In the genomic region with DNA sequence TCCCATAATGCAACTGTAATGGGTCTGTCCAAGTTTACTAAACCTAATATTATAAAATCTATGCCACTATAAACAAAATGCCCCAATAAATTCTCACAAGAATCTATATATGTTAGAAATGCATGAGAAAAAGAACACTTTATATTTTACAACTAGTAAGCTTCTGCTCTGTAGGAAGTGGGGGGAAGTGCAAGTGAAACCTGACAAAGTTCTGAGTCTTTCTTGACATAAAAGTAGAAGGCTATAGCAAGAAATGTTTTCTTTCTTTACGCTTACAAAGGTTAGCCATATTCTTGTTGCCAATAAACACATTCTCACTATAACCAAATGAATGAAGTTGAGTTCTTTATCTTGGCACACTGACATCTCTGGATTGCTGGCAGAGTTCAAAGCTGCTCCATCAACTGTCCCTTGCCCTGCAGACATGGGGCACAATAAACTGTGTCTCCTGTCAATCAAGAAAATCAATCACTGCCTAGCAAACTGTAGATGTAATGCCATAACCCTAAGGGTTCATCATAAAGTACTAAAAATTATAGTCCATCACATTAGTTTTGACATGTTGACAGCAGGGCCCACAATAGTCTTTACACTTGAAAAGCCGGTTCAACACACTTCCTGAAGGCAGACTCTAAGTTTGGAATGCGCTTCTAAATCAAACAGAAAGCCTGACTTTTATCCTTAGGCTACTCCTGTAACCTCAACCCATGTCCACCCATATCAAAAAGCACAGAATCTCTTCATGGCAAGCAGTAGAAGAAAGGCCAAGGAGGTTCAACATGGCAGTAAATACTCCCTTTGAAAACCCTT, we compare ENCODE assay signal across 17 cellular contexts. TPM values are rescaled to one million over a fixed set of nuclear protein-coding genes. Genes with fewer than 3 reads are reported as not detected.
DNase-seq lines count a peak whose midpoint lies in the region; ATAC-seq and TF ChIP-seq lines count a peak whose summit lies in the region.
"Had no signal": no experiment of that assay in that cellular context is flagged by ENCODE, and none has a peak within 500 bp of the region (broad histone marks: within the 10 kb centered on the region; RNA-seq: fewer than 3 reads in every experiment).

No MANE protein-coding gene starts in this region.

- H3K27ac ChIP-seq in gastroesophageal sphincter: no peak overlapping the region
- H3K27ac ChIP-seq: RWPE1, SK-N-MC had no signal

- TF ChIP-seq CTCF in type B pancreatic cell (conservative IDR thresholded peaks at IDR 0.05) (no peak), gastroesophageal sphincter (IDR thresholded peaks at IDR 0.05) (no peak)

- DNase-seq in activated T-cell treated with anti-CD3 and anti-CD28 coated beads, Interleukin-2, amount 50 U/mL, for 72 hours: no peak
- no peak for DNase-seq in activated T-cell treated with anti-CD3 and anti-CD28 coated beads, Interleukin-2, amount 50 U/mL, for 1 hour
- DNase-seq in left lobe of liver (ENCODE audit: low spot score) (peak; percentile 52), type B pancreatic cell (ENCODE audit: extremely low spot score, unreplicated experiment) (no peak), superior temporal gyrus (ENCODE audit: extremely low spot score) (no peak)
- DNase-seq: C1 segment of cervical spinal cord, GDM1, KBM-7, NCI-H1694, NCI-H345, NCI-H526 treated with DMSO at 0.1 percent for 48 hours had no signal

- peak overlapping the region in 1 of 2 donors; percentile 3 for H3K4me3 Mint-ChIP-seq in activated T-cell treated with anti-CD3 and anti-CD28 coated beads, Interleukin-2, amount 50 U/mL, for 72 hours
- peak overlapping the region; percentile 16 for H3K4me3 Mint-ChIP-seq in type B pancreatic cell
- H3K4me3 Mint-ChIP-seq: GM23338 had no signal

- WGBS in gastroesophageal sphincter (ENCODE audit: low coverage in 1 of 2), 2 donors: 81 to 84% methylated on average over 3 of the region's 3 CpGs

- TF ChIP-seq EP300 in gastroesophageal sphincter (IDR thresholded peaks at IDR 0.05): no peak

- TF ChIP-seq POLR2A in gastroesophageal sphincter (IDR thresholded peaks at IDR 0.05): no peak

- no peaks in the 10 kb centered on the region for H3K9me3 ChIP-seq in gastroesophageal sphincter

- no peaks in the 10 kb centered on the region for H3K27me3 Mint-ChIP-seq in activated T-cell treated with anti-CD3 and anti-CD28 coated beads, Interleukin-2, amount 50 U/mL, for 72 hours (ENCODE audit: low read depth)
- H3K27me3 Mint-ChIP-seq in type B pancreatic cell: peaks cover 27% of the 10 kb centered on the region

- H3K27me3 ChIP-seq in gastroesophageal sphincter: no peaks in the 10 kb centered on the region

- H3K27ac Mint-ChIP-seq in activated T-cell treated with anti-CD3 and anti-CD28 coated beads, Interleukin-2, amount 50 U/mL, for 72 hours: peak overlapping the region; percentile 66
- H3K27ac Mint-ChIP-seq in type B pancreatic cell: peak overlapping the region; percentile 33
- H3K27ac Mint-ChIP-seq: GM23338 had no signal

- no peak overlapping the region for H3K4me3 ChIP-seq in gastroesophageal sphincter
- H3K4me3 ChIP-seq: GM23338, SK-N-MC had no signal

- no peaks in the 10 kb centered on the region for H3K36me3 ChIP-seq in gastroesophageal sphincter

- peaks cover 2 to 3% of the 10 kb centered on the region in 2 donors for H3K9me3 Mint-ChIP-seq in activated T-cell treated with anti-CD3 and anti-CD28 coated beads, Interleukin-2, amount 50 U/mL, for 72 hours
- H3K9me3 Mint-ChIP-seq in type B pancreatic cell: peaks cover 16% of the 10 kb centered on the region

- ATAC-seq in activated T-cell treated with anti-CD3 and anti-CD28 coated beads, Interleukin-2, amount 50 U/mL, for 72 hours (replicated peaks in 1 of 2): peak in 1 of 2 donors; percentile 42
- ATAC-seq in HG03354 (IDR thresholded peaks at IDR 0.05; ENCODE audit: poor library complexity, severe bottlenecking, unreplicated experiment) (peak; percentile 53), left lobe of liver (peak; percentile 89), HG02588 (IDR thresholded peaks at IDR 0.05; ENCODE audit: unreplicated experiment) (no peak), gastroesophageal sphincter (no peak)
- ATAC-seq: GM23338 had no signal

- H3K4me1 Mint-ChIP-seq in activated T-cell treated with anti-CD3 and anti-CD28 coated beads, Interleukin-2, amount 50 U/mL, for 72 hours (ENCODE audit: low read depth): peaks cover 21% of the 10 kb centered on the region
- peaks cover 19% of the 10 kb centered on the region for H3K4me1 Mint-ChIP-seq in type B pancreatic cell (ENCODE audit: unreplicated experiment)

- H3K36me3 Mint-ChIP-seq in activated T-cell treated with anti-CD3 and anti-CD28 coated beads, Interleukin-2, amount 50 U/mL, for 72 hours (ENCODE audit: insufficient read depth in 2 of 2): peaks cover 0 to 1% of the 10 kb centered on the region in 2 donors
- H3K36me3 Mint-ChIP-seq in type B pancreatic cell: peaks cover 3% of the 10 kb centered on the region

- no peaks in the 10 kb centered on the region for H3K4me1 ChIP-seq in gastroesophageal sphincter

RNA-seq across cellular contexts. Expression of a gene that starts 58.6 kb away (rescaled TPM):
- 10 to 100 TPM; 26.2 to 31.3 TPM for total RNA-seq in activated T-cell treated with anti-CD3 and anti-CD28 coated beads, Interleukin-2, amount 50 U/mL, for 72 hours
- 3.7 TPM for total RNA-seq in left lobe of liver
- 2.5 and 3.2 TPM in 2 replicates for total RNA-seq in type B pancreatic cell (ENCODE audit: low replicate concordance)
- 10 to 100 TPM in 1 of 4 donors, 1 to 10 TPM in 3; 6.8 to 11.9 (median 8.5) TPM for total RNA-seq in gastroesophageal sphincter

Comparison
In these comparisons a context has a peak if more than half of its experiments do, and no peak if none do; other contexts are left out.
1. ATAC-seq: peak in HG03354 (single experiment) and left lobe of liver (single experiment); none in HG02588 (single experiment) and gastroesophageal sphincter (single experiment).